ENCODE assay signal across 1 cellular context in genomic region chr3:33439421-33440327, GRCh38.
TF ChIP-seq lines count a peak whose summit lies in the region.

No MANE protein-coding gene starts in this region.

TF ChIP-seq in K562, 482 proteins besides CTCF, POLR2A, EP300 and RAD21 (continued from another document and continues in another):
- TF ChIP-seq ZBTB40 (IDR thresholded peaks at IDR 0.05) (peak; percentile 36; the same call in 1 of the 2 replicates), ZBTB40 (CRISPR knock-in tag; IDR thresholded peaks at IDR 0.05) (no peak; the same call in 1 of the 2 replicates), ATF7 (IDR thresholded peaks at IDR 0.05) (peak; percentile 22; the same call in 1 of the 2 replicates), ZNF324 (CRISPR knock-in tag; IDR thresholded peaks at IDR 0.05) (no peak), ZBTB7A (IDR thresholded peaks at IDR 0.05; ENCODE audit: borderline replicate concordance, control insufficient read depth, low read depth, low read length) (peak; percentile 67; the same call in 1 of the 2 replicates), NFXL1 (CRISPR knock-in tag; IDR thresholded peaks at IDR 0.05) (no peak), MBD1 (CRISPR knock-in tag; IDR thresholded peaks at IDR 0.05) (no peak), NONO (IDR thresholded peaks at IDR 0.05; ENCODE audit: low read depth in 2 of 2, low read length in 1 of 2) (peak; percentile 65 to 95), PRDM10 (IDR thresholded peaks at IDR 0.05; ENCODE audit: partially characterized antibody) (no peak), SIN3A (IDR thresholded peaks at IDR 0.05; ENCODE audit: borderline replicate concordance in 2 of 2, control insufficient read depth in 1 of 2, low read depth in 2 of 2, low read length in 2 of 2) (peak; percentile 25 to 64; a peak in 1 of 4 replicates), MYNN (IDR thresholded peaks at IDR 0.05) (0 out of 2 replicates have a peak, but pooled peaks have one; percentile 15), MYNN (CRISPR knock-in tag; IDR thresholded peaks at IDR 0.05) (no peak), TSC22D4 (tag; IDR thresholded peaks at IDR 0.05) (no peak), C11orf30 (IDR thresholded peaks at IDR 0.05; ENCODE audit: low read depth) (no peak), CLOCK (CRISPR knock-in tag; IDR thresholded peaks at IDR 0.05; ENCODE audit: borderline replicate concordance) (no peak), ETS2 (tag; IDR thresholded peaks at IDR 0.05; ENCODE audit: borderline replicate concordance, poor library complexity, severe bottlenecking) (no peak), ZNF699 (CRISPR knock-in tag; IDR thresholded peaks at IDR 0.05; ENCODE audit: insufficient replicate concordance) (no peak), ZNF384 (IDR thresholded peaks at IDR 0.05; ENCODE audit: low read depth, low read length) (no peak), ELK3 (CRISPR knock-in tag; IDR thresholded peaks at IDR 0.05) (0 out of 2 replicates have a peak, but pooled peaks have one; percentile 47), ZC3H4 (CRISPR knock-in tag; IDR thresholded peaks at IDR 0.05; ENCODE audit: borderline replicate concordance) (peak; percentile 89; the same call in 1 of the 2 replicates), BRD9 (IDR thresholded peaks at IDR 0.05; ENCODE audit: low read depth, partially characterized antibody) (no peak), TAF15 (IDR thresholded peaks at IDR 0.05; ENCODE audit: low read depth, low read length) (no peak), KLF13 (tag; IDR thresholded peaks at IDR 0.05; ENCODE audit: borderline replicate concordance, low read depth) (no peak; the same call in 1 of the 2 replicates), DLX4 (CRISPR knock-in tag; IDR thresholded peaks at IDR 0.05) (no peak), CHCHD3 (CRISPR knock-in tag; IDR thresholded peaks at IDR 0.05) (no peak), ZNF263 (CRISPR knock-in tag; IDR thresholded peaks at IDR 0.05; ENCODE audit: borderline replicate concordance) (peak; percentile 62; the same call in 1 of the 2 replicates), ZNF639 (CRISPR knock-in tag; conservative IDR thresholded peaks at IDR 0.05 in 1 of 2, IDR thresholded peaks at IDR 0.05 in 1 of 2) (peak in 1 of 2 experiments; percentile 97; a peak in 1 of 4 replicates)
